Comparison of ENCODE assay signal across 33 cellular contexts in the genomic region with DNA sequence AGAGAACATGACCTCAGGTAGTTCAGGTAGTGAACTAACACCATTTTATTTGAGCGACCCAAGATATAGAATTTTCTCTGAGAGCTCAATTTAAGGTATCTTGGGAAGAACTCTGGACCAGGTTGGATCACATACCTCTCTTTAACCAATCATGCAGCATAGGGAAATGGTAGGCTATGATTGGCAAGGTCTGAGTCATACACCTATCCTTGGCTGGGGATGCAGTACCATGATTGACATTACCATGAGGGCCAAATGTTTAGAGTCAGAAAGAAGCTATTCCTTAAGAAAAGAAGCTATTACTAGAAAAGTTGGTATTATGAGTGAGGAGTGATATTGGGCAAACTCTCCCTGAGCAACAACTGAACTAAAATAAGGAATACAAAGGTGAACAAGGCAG.
"Had no signal": no experiment of that assay in that cellular context is flagged by ENCODE, and none has a peak within 500 bp of the region (broad histone marks: within the 10 kb centered on the region; RNA-seq: fewer than 3 reads in every experiment).

No MANE protein-coding gene starts in this region.

- H3K36me3 ChIP-seq: adrenal gland, ascending aorta, brain microvascular endothelial cell, breast epithelium, cardiac muscle cell had no signal

- H3K27ac ChIP-seq: adrenal gland, ascending aorta, brain microvascular endothelial cell, breast epithelium, cardiac muscle cell had no signal

- H3K4me1 ChIP-seq: adrenal gland, ascending aorta, breast epithelium had no signal

- DNase-seq: activated effector memory CD4-positive, alpha-beta T cell treated with anti-CD3 and anti-CD28 coated beads, Interleukin-2, amount 50 U/mL, for 16 hours; activated effector memory CD4-positive, alpha-beta T cell treated with Interleukin-2 at 50 U/mL for 16 hours; activated gamma-delta T cell; activated gamma-delta T cell treated with Interleukin-2 at 50 U/mL for 16 hours; activated naive CD4-positive, alpha-beta T cell; activated naive CD4-positive, alpha-beta T cell treated with anti-CD3 and anti-CD28 coated beads for 36 hours; activated naive CD4-positive, alpha-beta T cell treated with anti-CD3 and anti-CD28 coated beads, Interleukin-2, amount 10 ng/mL, durations not matched to agents 7 days and 5 days; activated naive CD4-positive, alpha-beta T cell treated with anti-CD3 and anti-CD28 coated beads, Interleukin-2, amount 50 U/mL, for 16 hours; activated naive CD4-positive, alpha-beta T cell treated with Interleukin-2 at 50 U/mL for 16 hours; activated naive CD8-positive, alpha-beta T cell treated with anti-CD3 and anti-CD28 coated beads for 36 hours; activated naive CD8-positive, alpha-beta T cell treated with anti-CD3 and anti-CD28 coated beads, Interleukin-2, amount 10 ng/mL, durations not matched to agents 7 days and 5 days; activated naive CD8-positive, alpha-beta T cell treated with anti-CD3 and anti-CD28 coated beads, Interleukin-2, amount 50 U/mL, for 24 hours; activated T-cell treated with anti-CD3 and anti-CD28 coated beads, Interleukin-2, amount 50 U/mL, for 1 hour; activated T-cell treated with anti-CD3 and anti-CD28 coated beads, Interleukin-2, amount 50 U/mL, for 24 hours; activated T-cell treated with anti-CD3 and anti-CD28 coated beads, Interleukin-2, amount 50 U/mL, for 4 hours; activated T-cell treated with anti-CD3 and anti-CD28 coated beads, Interleukin-2, amount 50 U/mL, for 48 hours; activated T-cell treated with anti-CD3 and anti-CD28 coated beads, Interleukin-2, amount 50 U/mL, for 72 hours; adrenal gland; amniotic stem cell; amygdala; anterior cingulate cortex; aorta; brain microvascular endothelial cell; caudate nucleus; central memory CD4-positive, alpha-beta T cell; cerebellar nuclear complex had no signal

- H3K9me3 ChIP-seq: adrenal gland, ascending aorta, breast epithelium had no signal

- FAIRE-seq: astrocyte, bronchial epithelial cell had no signal

- ATAC-seq: activated naive CD4-positive, alpha-beta T cell treated with anti-CD3 and anti-CD28 coated beads, Interleukin-2, amount 50 U/mL, for 72 hours; activated naive CD8-positive, alpha-beta T cell treated with anti-CD3 and anti-CD28 coated beads, Interleukin-2, amount 50 U/mL, for 24 hours; activated T-cell treated with anti-CD3 and anti-CD28 coated beads, Interleukin-2, amount 50 U/mL, for 4 hours; activated T-cell treated with anti-CD3 and anti-CD28 coated beads, Interleukin-2, amount 50 U/mL, for 72 hours; activated T-helper 17 cell treated with anti-CD3 and anti-CD28 coated beads, Interleukin-2, amount 50 U/mL, for 72 hours had no signal

- H3K27me3 ChIP-seq: adrenal gland, ascending aorta, brain microvascular endothelial cell, breast epithelium, cardiac muscle cell had no signal

- H3K4me3 ChIP-seq: adrenal gland, ascending aorta, breast epithelium, cardiac muscle cell had no signal
